ENCODE assay signal across 20 cellular contexts in genomic region chr10:21944727-21945386, GRCh38.
"Had no signal": no experiment of that assay in that cellular context is flagged by ENCODE, and none has a peak within 500 bp of the region (broad histone marks: within the 10 kb centered on the region; RNA-seq: fewer than 3 reads in every experiment).

No MANE protein-coding gene starts in this region.

- H3K27ac Mint-ChIP-seq: activated CD4-positive, alpha-beta T cell treated with anti-CD3 and anti-CD28 coated beads, Interleukin-2, amount 10 ng/mL, durations not matched to agents 7 days and 5 days; activated CD8-positive, alpha-beta T cell treated with anti-CD3 and anti-CD28 coated beads, Interleukin-2, amount 10 ng/mL, durations not matched to agents 7 days and 5 days; activated naive CD4-positive, alpha-beta T cell treated with anti-CD3 and anti-CD28 coated beads, Interleukin-2, amount 10 ng/mL, durations not matched to agents 7 days and 5 days; stimulated activated naive B cell treated with anti-CD40 and anti-IgM and Interleukin-4, amounts not matched to agents 10 μg/mL and 1 μg/mL and 100 μg/mL, for 72 hours had no signal

- H3K9me3 ChIP-seq: ascending aorta, left ventricle myocardium inferior, ovary, psoas muscle, thoracic aorta, upper lobe of left lung had no signal

- H3K4me1 Mint-ChIP-seq: activated naive CD4-positive, alpha-beta T cell treated with anti-CD3 and anti-CD28 coated beads, Interleukin-2, amount 10 ng/mL, durations not matched to agents 7 days and 5 days had no signal

- H3K27me3 Mint-ChIP-seq: activated CD4-positive, alpha-beta T cell treated with anti-CD3 and anti-CD28 coated beads, Interleukin-2, amount 10 ng/mL, durations not matched to agents 7 days and 5 days; activated naive CD4-positive, alpha-beta T cell treated with anti-CD3 and anti-CD28 coated beads, Interleukin-2, amount 10 ng/mL, durations not matched to agents 7 days and 5 days; stimulated activated naive B cell treated with anti-CD40 and anti-IgM and Interleukin-4, amounts not matched to agents 10 μg/mL and 1 μg/mL and 100 μg/mL, for 72 hours had no signal

- H3K4me3 ChIP-seq: ascending aorta, left ventricle myocardium inferior, ovary, psoas muscle, smooth muscle cell, thoracic aorta, upper lobe of left lung had no signal

- H3K4me1 ChIP-seq: psoas muscle had no signal

- H3K27ac ChIP-seq: ascending aorta, epithelial cell of prostate, left ventricle myocardium inferior, ovary, psoas muscle, thoracic aorta, upper lobe of left lung had no signal

- H3K36me3 Mint-ChIP-seq: activated naive CD4-positive, alpha-beta T cell treated with anti-CD3 and anti-CD28 coated beads, Interleukin-2, amount 10 ng/mL, durations not matched to agents 7 days and 5 days; natural killer cell; stimulated activated naive B cell treated with anti-CD40 and anti-IgM and Interleukin-4, amounts not matched to agents 10 μg/mL and 1 μg/mL and 100 μg/mL, for 72 hours had no signal

- H3K4me2 ChIP-seq: smooth muscle cell had no signal

- H3K4me3 Mint-ChIP-seq: activated CD4-positive, alpha-beta T cell treated with anti-CD3 and anti-CD28 coated beads, Interleukin-2, amount 10 ng/mL, durations not matched to agents 7 days and 5 days; activated CD8-positive, alpha-beta T cell treated with anti-CD3 and anti-CD28 coated beads, Interleukin-2, amount 10 ng/mL, durations not matched to agents 7 days and 5 days; activated naive CD4-positive, alpha-beta T cell treated with anti-CD3 and anti-CD28 coated beads, Interleukin-2, amount 10 ng/mL, durations not matched to agents 7 days and 5 days; activated T-cell treated with anti-CD3 and anti-CD28 coated beads, Interleukin-2, amount 50 U/mL, for 4 hours; natural killer cell; stimulated activated naive B cell treated with anti-CD40 and anti-IgM and Interleukin-4, amounts not matched to agents 10 μg/mL and 1 μg/mL and 100 μg/mL, for 72 hours had no signal

- DNase-seq: activated CD4-positive, alpha-beta T cell treated with anti-CD3 and anti-CD28 coated beads, Interleukin-2, amount 10 ng/mL, durations not matched to agents 7 days and 5 days; activated CD8-positive, alpha-beta memory T cell treated with anti-CD3 and anti-CD28 coated beads, Interleukin-2, amount 50 U/mL, for 4 hours; activated CD8-positive, alpha-beta T cell treated with anti-CD3 and anti-CD28 coated beads, Interleukin-2, amount 10 ng/mL, durations not matched to agents 7 days and 5 days; activated naive CD4-positive, alpha-beta T cell treated with anti-CD3 and anti-CD28 coated beads, Interleukin-2, amount 10 ng/mL, durations not matched to agents 7 days and 5 days; activated T-cell treated with anti-CD3 and anti-CD28 coated beads, Interleukin-2, amount 50 U/mL, for 4 hours; hypothalamus; left ventricle myocardium inferior; mesenchymal stem cell; natural killer cell; ovary; psoas muscle; stimulated activated naive B cell treated with anti-CD40 and anti-IgM and Interleukin-4, amounts not matched to agents 10 μg/mL and 1 μg/mL and 100 μg/mL, for 72 hours; upper lobe of left lung had no signal

- H3K9me3 Mint-ChIP-seq: activated CD4-positive, alpha-beta T cell treated with anti-CD3 and anti-CD28 coated beads, Interleukin-2, amount 10 ng/mL, durations not matched to agents 7 days and 5 days; activated naive CD4-positive, alpha-beta T cell treated with anti-CD3 and anti-CD28 coated beads, Interleukin-2, amount 10 ng/mL, durations not matched to agents 7 days and 5 days; activated T-cell treated with anti-CD3 and anti-CD28 coated beads, Interleukin-2, amount 50 U/mL, for 4 hours; natural killer cell; stimulated activated naive B cell treated with anti-CD40 and anti-IgM and Interleukin-4, amounts not matched to agents 10 μg/mL and 1 μg/mL and 100 μg/mL, for 72 hours had no signal

- ATAC-seq: activated CD4-positive, CD25-positive, alpha-beta regulatory T cell treated with anti-CD3 and anti-CD28 coated beads, Interleukin-2, amount 50 U/mL, for 24 hours; activated CD8-positive, alpha-beta T cell treated with anti-CD3 and anti-CD28 coated beads, Interleukin-2, amount 10 ng/mL, durations not matched to agents 7 days and 5 days; activated T-cell treated with anti-CD3 and anti-CD28 coated beads, Interleukin-2, amount 50 U/mL, for 4 hours; natural killer cell; psoas muscle; sciatic nerve; SK-N-SH treated with all-trans-retinoic acid at 6 μM for 48 hours; stimulated activated naive B cell treated with anti-CD40 and anti-IgM and Interleukin-4, amounts not matched to agents 10 μg/mL and 1 μg/mL and 100 μg/mL, for 72 hours had no signal

- H3K27me3 ChIP-seq: ascending aorta, ovary, upper lobe of left lung had no signal

- H3K36me3 ChIP-seq: ascending aorta, left ventricle myocardium inferior, ovary, thoracic aorta, upper lobe of left lung had no signal
